ENCODE assay signal across 8 cellular contexts in the genomic region with DNA sequence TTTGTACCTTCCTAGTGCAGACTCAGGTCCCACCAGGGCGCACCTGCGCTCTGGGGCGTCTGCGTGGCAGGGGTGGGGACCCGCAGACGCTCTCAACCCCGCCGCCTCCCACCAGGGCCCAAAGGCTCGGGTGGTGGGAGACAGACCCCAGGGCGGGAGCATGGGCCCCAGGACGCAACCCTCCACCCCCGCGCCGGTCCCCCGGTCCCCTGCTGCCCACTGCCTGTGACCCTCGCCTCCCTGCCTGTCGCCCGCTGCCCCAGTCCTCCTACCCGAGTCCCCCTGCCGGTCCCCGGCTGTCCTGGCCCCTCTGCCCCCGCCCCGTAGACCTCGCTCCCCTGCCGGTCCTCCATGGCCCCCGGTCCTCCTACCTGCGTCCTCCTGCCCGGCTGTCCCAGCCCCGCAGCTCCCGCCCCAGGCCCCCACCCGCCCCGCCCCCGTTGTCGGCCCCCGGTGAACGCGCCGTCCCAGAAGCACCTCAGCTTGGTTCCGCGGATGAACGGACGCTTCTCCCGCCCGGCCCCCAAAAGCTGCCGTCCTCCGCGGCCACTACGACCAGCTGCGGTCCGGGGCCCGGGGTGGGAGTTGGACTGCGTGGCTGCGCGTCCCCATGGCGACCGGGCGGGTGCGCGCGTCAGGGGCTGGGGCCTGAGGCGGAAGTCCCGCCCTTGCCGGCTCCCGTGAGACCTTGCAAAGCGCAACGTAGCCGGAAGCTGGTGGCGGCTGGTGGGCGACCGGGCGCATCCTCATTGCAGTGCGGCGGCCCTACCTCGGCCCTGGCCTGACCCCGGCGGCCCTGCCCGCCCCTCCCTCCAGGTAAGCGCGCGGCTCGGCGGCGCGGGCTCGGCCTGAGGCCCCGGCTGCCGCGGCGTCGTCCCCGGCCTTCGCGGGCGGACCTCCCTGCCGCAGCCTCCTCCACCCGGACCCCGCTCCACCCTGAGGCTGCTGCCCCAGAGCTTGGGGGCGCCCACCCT. TPM values are rescaled to one million over a fixed set of nuclear protein-coding genes. Genes with fewer than 3 reads are reported as not detected.
DNase-seq lines count a peak whose midpoint lies in the region; ATAC-seq, FAIRE-seq and TF ChIP-seq lines count a peak whose summit lies in the region.

Gene ARFGAP1 (plus strand): TSS at position 709 of the 974 bp plus-strand sequence. CDS start 2,768 bp downstream, outside the sequence.

- in situ Hi-C loops in HepG2 (cut with HindIII; ENCODE audit: extremely low pct_ligation_motif_present, low pct_unique_long_range_greater_than_20kb): no loop called here

- peak; percentile 14 for TF ChIP-seq CTCF in HepG2 (CRISPR knock-in tag; IDR thresholded peaks at IDR 0.05)

- H3K4me1 Mint-ChIP-seq in dendritic cell treated with granulocyte-macrophage colony-stimulating factor and Interleukin-4, amounts not matched to agents 40 ng/mL and 50 ng/mL, for 4 days (ENCODE audit: low read depth): peaks cover 26% of the 10 kb centered on the region

- no peaks in the 10 kb centered on the region for H3K9me3 Mint-ChIP-seq in dendritic cell treated with granulocyte-macrophage colony-stimulating factor and Interleukin-4, amounts not matched to agents 40 ng/mL and 50 ng/mL, for 4 days

- peaks cover 43% of the 10 kb centered on the region for H3K4me1 ChIP-seq in HepG2 (ENCODE audit: insufficient read depth, low read length)

- ATAC-seq in HG03469 (IDR thresholded peaks at IDR 0.05; ENCODE audit: unreplicated experiment) (peak; percentile 58), HepG2 (peak; percentile 90)

- CTCF ChIA-PET in HepG2 (lab: Yijun Ruan, JAX; ENCODE audit: low intra/inter-chr PET ratio, low total read pairs): no interaction called here

- peaks cover 14% of the 10 kb centered on the region for H3K27me3 Mint-ChIP-seq in dendritic cell treated with granulocyte-macrophage colony-stimulating factor and Interleukin-4, amounts not matched to agents 40 ng/mL and 50 ng/mL, for 4 days

- DNase-seq in Ammon's horn (ENCODE audit: low spot score) (peak; percentile 94), GM19239 (ENCODE audit: insufficient read length, low spot score) (peak; percentile 100), NCI-H526 (lab: John Stamatoyannopoulos, UW) (peak; percentile 69 to 96), HepG2 (ENCODE audit: low spot score) (peak; percentile 92)
- DNase-seq in activated CD4-positive, alpha-beta T cell treated with anti-CD3 and anti-CD28 coated beads, Interleukin-2, amount 50 U/mL, for 1 hour: peak; percentile 84
- DNase-seq in stimulated activated CD4-positive, alpha-beta T cell treated with anti-CD3 and anti-CD28 coated beads, Interleukin-2, amount 100 ng/mL, for 48 hours: peak; percentile 80 to 84

- FAIRE-seq in GM19239 (lab: Jason Lieb, UNC): peak; percentile 87
- FAIRE-seq in HepG2 (lab: Jason Lieb, UNC): peak; percentile 75

- H3K4me3 Mint-ChIP-seq in dendritic cell treated with granulocyte-macrophage colony-stimulating factor and Interleukin-4, amounts not matched to agents 40 ng/mL and 50 ng/mL, for 4 days: peak within 1 kb of the TSS; percentile 94

- peaks cover 22 to 23% of the 10 kb centered on the region in 2 experiments for H3K36me3 ChIP-seq in HepG2 (replicated peaks in 1 of 2; ENCODE audit: control insufficient read depth in 1 of 2, insufficient read depth in 2 of 2, low read length in 2 of 2)

- no TSS peak for BruUV-seq in HepG2 (replicated peaks; lab: Mats Ljungman, UMichigan)

- TF ChIP-seq POLR2A in HepG2 (IDR thresholded peaks at IDR 0.05; ENCODE audit: insufficient read depth in 1 of 2, low read depth in 2 of 2, low read length in 2 of 2): peak; percentile 82 to 96

- H3K9ac ChIP-seq in HepG2 (ENCODE audit: insufficient read depth, low read depth, low read length): peak within 1 kb of the TSS; percentile 96

- peak; percentile 68 for TF ChIP-seq RAD21 in HepG2 (CRISPR knock-in tag; IDR thresholded peaks at IDR 0.05)

- H2AFZ ChIP-seq in HepG2 (ENCODE audit: low read length): no peak within 1 kb of the TSS

- TF ChIP-seq EP300 in HepG2 (IDR thresholded peaks at IDR 0.05; ENCODE audit: low read depth in 2 of 2, low read length in 2 of 2) (peak; percentile 5 to 64; a peak in 1 of 4 replicates), HepG2 (CRISPR knock-in tag; IDR thresholded peaks at IDR 0.05; ENCODE audit: borderline replicate concordance) (peak; percentile 25; the same call in 1 of the 2 replicates)

- peak within 1 kb of the TSS; percentile 96 to 100 (median 99) for H3K4me3 ChIP-seq in HepG2 (replicated peaks in 1 of 3; ENCODE audit: insufficient read depth in 1 of 3, low read depth in 2 of 3, low read length in 3 of 3)

- POLR2A ChIA-PET in HepG2 (lab: Yijun Ruan, JAX): interaction anchor here (0.8 to 1.6 kb wide), 12 partner anchors 8 to 1229 kb away, joined by 3 to 8 read pairs (median 3); partner anchors contain the start of genes PTK6 and TCFL5

- peaks cover 37% of the 10 kb centered on the region for H3K36me3 Mint-ChIP-seq in dendritic cell treated with granulocyte-macrophage colony-stimulating factor and Interleukin-4, amounts not matched to agents 40 ng/mL and 50 ng/mL, for 4 days (ENCODE audit: low read depth)

- H4K20me1 ChIP-seq in HepG2 (ENCODE audit: insufficient read depth, low read length): peaks cover 33% of the 10 kb centered on the region

- H3K9me3 ChIP-seq in HepG2 (ENCODE audit: low read length): no peaks in the 10 kb centered on the region

- peak within 1 kb of the TSS; percentile 72 for H3K27ac ChIP-seq in HepG2 (ENCODE audit: extremely low read length, insufficient read depth, low read length)

- peaks cover 41% of the 10 kb centered on the region for H3K79me2 ChIP-seq in HepG2 (ENCODE audit: insufficient read depth, low read length)

- WGBS in HepG2 (ENCODE audit: low lambda C conversion rate): 3% methylated on average over 60 of the region's 98 CpGs

- peak within 1 kb of the TSS; percentile 92 for H3K4me2 ChIP-seq in HepG2 (ENCODE audit: low read depth, low read length)

- H3K27ac Mint-ChIP-seq in dendritic cell treated with granulocyte-macrophage colony-stimulating factor and Interleukin-4, amounts not matched to agents 40 ng/mL and 50 ng/mL, for 4 days: peak within 1 kb of the TSS; percentile 92

- intact Hi-C loops in dendritic cell treated with granulocyte-macrophage colony-stimulating factor and Interleukin-4, amounts not matched to agents 40 ng/mL and 50 ng/mL, for 4 days (cut with micrococcal nuclease): no loop called here
- intact Hi-C loops in HepG2 (cut with micrococcal nuclease; ENCODE audit: unreplicated experiment): no loop called here

- peaks cover 2 to 14% of the 10 kb centered on the region in 2 experiments; a peak in 3 of 5 replicates for H3K27me3 ChIP-seq in HepG2 (ENCODE audit: control insufficient read depth in 1 of 2, insufficient read depth in 2 of 2, low read length in 2 of 2)

TF ChIP-seq in HepG2, 621 proteins besides CTCF, POLR2A, EP300 and RAD21 (continues in another document):
- no peak for TF ChIP-seq SNAI1 (CRISPR knock-in tag; IDR thresholded peaks at IDR 0.05; ENCODE audit: borderline replicate concordance)
- TF ChIP-seq MTA1 (CRISPR knock-in tag; IDR thresholded peaks at IDR 0.05; ENCODE audit: borderline replicate concordance): no peak

RNA-seq across cellular contexts. Expression of gene ARFGAP1, which starts in this region (rescaled TPM):
- total RNA-seq in HepG2 (2016; rRNA removed; fragmentation: Illumina TruSeq; extraction: Trizol): 51.4 and 132 TPM in 2 replicates
- total RNA-seq in HepG2 (2016; cell fraction: cytosol; rRNA removed; fragmentation: Illumina TruSeq; extraction: Trizol; ENCODE audit: low read depth): 32.3 and 33.5 TPM in 2 replicates
- total RNA-seq in HepG2 (2016; cell fraction: insoluble cytoplasmic fraction; rRNA removed; fragmentation: Illumina TruSeq; extraction: Trizol): 44.4 and 147 TPM in 2 replicates
- total RNA-seq in HepG2 (2016; cell fraction: membrane; rRNA removed; fragmentation: Illumina TruSeq; extraction: Trizol): 36.6 and 38.2 TPM in 2 replicates
- total RNA-seq in HepG2 (2016; cell fraction: nucleus; rRNA removed; fragmentation: Illumina TruSeq; extraction: Trizol): 173 and 206 TPM in 2 replicates
- 132 and 173 TPM in 2 replicates for polyA plus RNA-seq in HepG2 (2011; rRNA removed)
- polyA plus RNA-seq in HepG2 (2011; cell fraction: cytosol; rRNA removed): 40.1 and 86.0 TPM in 2 replicates
- 1,804 and 3,077 TPM in 2 replicates for polyA plus RNA-seq in HepG2 (2011; cell fraction: nucleus; rRNA removed)
- polyA plus RNA-seq in HepG2 (2012): 112 and 149 TPM in 2 replicates
- polyA plus RNA-seq in HepG2 (2016; cell fraction: cytosol; fragmentation: Illumina TruSeq; extraction: Trizol; ENCODE audit: low read depth): 5.1 and 5.7 TPM in 2 replicates
- polyA plus RNA-seq in HepG2 (2016; cell fraction: insoluble cytoplasmic fraction; fragmentation: Illumina TruSeq; extraction: Trizol; ENCODE audit: low read depth): 47.2 and 54.2 TPM in 2 replicates
- polyA plus RNA-seq in HepG2 (2016; cell fraction: membrane; fragmentation: Illumina TruSeq; extraction: Trizol; ENCODE audit: low read depth): 13.3 and 16.2 TPM in 2 replicates
- 572 and 622 TPM in 2 replicates for polyA plus RNA-seq in HepG2 (2016; cell fraction: nucleus; fragmentation: Illumina TruSeq; extraction: Trizol; ENCODE audit: insufficient read depth, low read depth)
- polyA minus RNA-seq in HepG2 (2011; rRNA and poly(A)+ RNA removed; ENCODE audit: low replicate concordance): 69.2 and 278 TPM in 2 replicates
- polyA minus RNA-seq in HepG2 (2011; cell fraction: cytosol; rRNA and poly(A)+ RNA removed): 47.8 and 61.7 TPM in 2 replicates
- 203 and 232 TPM in 2 replicates for polyA minus RNA-seq in HepG2 (2011; cell fraction: nucleus; rRNA and poly(A)+ RNA removed)

Comparison
In these comparisons a context has a peak if more than half of its experiments do, and no peak if none do; other contexts are left out.
1. Peak in every context shown above with its lines: DNase-seq, ATAC-seq, H3K4me3 ChIP-seq and H3K27ac ChIP-seq.